ENCODE assay signal across 23 cellular contexts in the genomic region with DNA sequence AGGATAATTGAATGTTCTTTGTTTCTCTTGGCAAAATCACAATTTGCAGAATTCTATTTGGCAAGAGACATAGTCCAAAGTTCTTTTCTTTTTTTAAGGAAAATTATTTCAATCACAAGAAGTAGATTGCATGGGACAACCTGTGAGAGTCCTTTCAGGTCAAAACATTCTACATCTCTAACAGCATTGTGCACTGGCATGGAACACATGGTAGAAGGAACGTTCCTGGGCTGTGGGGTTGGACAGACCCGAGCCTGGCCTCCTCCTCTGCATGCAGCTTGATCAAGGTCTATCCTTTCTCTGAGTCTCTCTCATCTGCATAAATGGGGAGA.
"Had no signal": no experiment of that assay in that cellular context is flagged by ENCODE, and none has a peak within 500 bp of the region (broad histone marks: within the 10 kb centered on the region; RNA-seq: fewer than 3 reads in every experiment).

No MANE protein-coding gene starts in this region.

- DNase-seq: activated B cell treated with CpG ODN at 0.5 μM for 24 hours; activated CD4-positive, alpha-beta T cell treated with anti-CD3 and anti-CD28 coated beads for 36 hours; activated CD4-positive, alpha-beta T cell treated with anti-CD3 and anti-CD28 coated beads, Interleukin-2, amount 50 U/mL, for 4 hours; activated CD8-positive, alpha-beta memory T cell treated with anti-CD3 and anti-CD28 coated beads for 24 hours; activated CD8-positive, alpha-beta memory T cell treated with anti-CD3 and anti-CD28 coated beads, Interleukin-2, amount 50 U/mL, for 4 hours; activated naive CD4-positive, alpha-beta T cell treated with Interleukin-2 at 50 U/mL for 16 hours; activated naive CD8-positive, alpha-beta T cell treated with anti-CD3 and anti-CD28 coated beads, Interleukin-2, amount 10 ng/mL, durations not matched to agents 7 days and 5 days; activated T-cell treated with anti-CD3 and anti-CD28 coated beads, Interleukin-2, amount 50 U/mL, for 4 hours; amygdala; cerebellar nuclear complex; effector memory CD4-positive, alpha-beta T cell; gastrocnemius medialis; head of caudate nucleus; mammary epithelial cell; sigmoid colon; stimulated activated CD4-positive, alpha-beta T cell treated with anti-CD3 and anti-CD28 coated beads, Interleukin-15, amount 100 ng/mL, for 24 hours; stomach; T1000 had no signal

- ATAC-seq: activated CD4-positive, alpha-beta T cell treated with anti-CD3 and anti-CD28 coated beads for 36 hours; activated T-cell treated with anti-CD3 and anti-CD28 coated beads, Interleukin-2, amount 50 U/mL, for 4 hours; gastrocnemius medialis; stimulated activated memory B cell treated with anti-CD40 and anti-IgM and Interleukin-4, amounts not matched to agents 10 μg/mL and 1 μg/mL and 100 μg/mL, for 72 hours had no signal

- H3K9me3 ChIP-seq: gastrocnemius medialis, neutrophil, sigmoid colon, stomach, suprapubic skin, tibial nerve had no signal

- H3K4me2 ChIP-seq: smooth muscle cell had no signal

- H3K27me3 ChIP-seq: gastrocnemius medialis, neutrophil, sigmoid colon, stomach, suprapubic skin, tibial nerve had no signal

- H3K4me1 ChIP-seq: sigmoid colon had no signal

- H3K27ac ChIP-seq: gastrocnemius medialis, neutrophil, sigmoid colon, stomach, suprapubic skin, tibial nerve had no signal

- H3K4me3 ChIP-seq: gastrocnemius medialis, sigmoid colon, smooth muscle cell, stomach, suprapubic skin, tibial nerve had no signal

- H3K36me3 ChIP-seq: gastrocnemius medialis, neutrophil, sigmoid colon, stomach, suprapubic skin, tibial nerve had no signal
